Comparison of ENCODE assay signal across 9 cellular contexts in the genomic region with DNA sequence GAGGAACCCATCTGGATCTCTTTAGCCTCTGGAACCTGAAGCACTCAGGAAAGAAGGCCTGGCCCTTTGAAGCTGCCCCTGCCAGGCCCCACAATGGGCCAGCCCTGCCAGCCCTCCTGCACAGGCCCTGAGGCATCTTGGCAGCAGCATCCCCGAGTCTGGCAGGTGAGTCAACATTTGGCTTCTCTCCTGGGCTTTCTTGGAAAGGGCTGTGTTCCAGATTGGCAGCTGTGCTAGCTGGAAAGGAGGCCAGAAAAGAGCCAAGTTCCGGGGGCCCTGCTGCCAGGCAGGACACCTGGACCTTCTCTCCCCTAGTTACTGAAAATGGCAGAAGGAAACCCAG.
DNase-seq lines count a peak whose midpoint lies in the region; ATAC-seq and TF ChIP-seq lines count a peak whose summit lies in the region.
"Had no signal": no experiment of that assay in that cellular context is flagged by ENCODE, and none has a peak within 500 bp of the region (broad histone marks: within the 10 kb centered on the region; RNA-seq: fewer than 3 reads in every experiment).

No MANE protein-coding gene starts in this region.

- peaks cover 2% of the 10 kb centered on the region for H3K27me3 Mint-ChIP-seq in brain

- no peak overlapping the region for H3K4me3 ChIP-seq in tibial nerve

- peak; percentile 69 for DNase-seq in AG08396 (ENCODE audit: low spot score)
- peak; percentile 94 for DNase-seq in NCI-H1092 treated with DMSO at 0.1 percent for 48 hours (lab: John Stamatoyannopoulos, UW)
- no peak for DNase-seq in tibial nerve (ENCODE audit: low spot score in 2 of 2)
- no peak for DNase-seq in cortex of kidney (lab: John Stamatoyannopoulos, UW)
- DNase-seq: naive B cell had no signal

- TF ChIP-seq POLR2A in tibial nerve (IDR thresholded peaks at IDR 0.05) = no peak

- peaks cover 0 to 4% (median 0%) of the 10 kb centered on the region in 4 donors for H3K4me1 ChIP-seq in tibial nerve

- H3K27ac ChIP-seq in layer of hippocampus (ENCODE audit: low read depth, low read length) (peak overlapping the region; percentile 50), tibial nerve (no peak overlapping the region)

- peak overlapping the region in 4 of 5 experiments; percentile 17 to 83 (median 77) for H3K27ac Mint-ChIP-seq in brain
- H3K27ac Mint-ChIP-seq: naive B cell had no signal

- H3K27me3 ChIP-seq in layer of hippocampus (ENCODE audit: control insufficient read depth, insufficient read depth, low read length) (no peaks in the 10 kb centered on the region), tibial nerve (peaks cover 0 to 6% of the 10 kb centered on the region in 2 donors)

- H3K9me3 Mint-ChIP-seq in brain = peaks cover 0 to 25% (median 1%) of the 10 kb centered on the region in 5 experiments
- H3K9me3 Mint-ChIP-seq: naive B cell had no signal

- TF ChIP-seq EP300 in tibial nerve (IDR thresholded peaks at IDR 0.05) = no peak

- H3K36me3 ChIP-seq in tibial nerve = no peaks in the 10 kb centered on the region

- no peaks in the 10 kb centered on the region for H3K36me3 Mint-ChIP-seq in brain
- H3K36me3 Mint-ChIP-seq: naive B cell had no signal

- 39 to 80% methylated on average over 2 of the region's 2 CpGs for WGBS in tibial nerve, 2 donors

- no peaks in the 10 kb centered on the region for H3K9me3 ChIP-seq in tibial nerve

- H3K4me3 Mint-ChIP-seq in brain = peak overlapping the region in 1 of 5 experiments; percentile 39
- H3K4me3 Mint-ChIP-seq: naive B cell had no signal

- H3K4me1 Mint-ChIP-seq in brain = peaks cover 57% of the 10 kb centered on the region
- H3K4me1 Mint-ChIP-seq: naive B cell had no signal

- TF ChIP-seq CTCF in brain (conservative IDR thresholded peaks at IDR 0.05) (no peak), tibial nerve (IDR thresholded peaks at IDR 0.05) (no peak)

- ATAC-seq in HG02623 (IDR thresholded peaks at IDR 0.05; ENCODE audit: unreplicated experiment) (no peak), HG03159 (IDR thresholded peaks at IDR 0.05; ENCODE audit: unreplicated experiment) (no peak)

Comparison
In these comparisons a context has a peak if more than half of its experiments do, and no peak if none do; other contexts are left out.
1. DNase-seq: peak in AG08396 (single experiment) and NCI-H1092 treated with DMSO at 0.1 percent for 48 hours (single experiment); none in tibial nerve (0 of 2) and cortex of kidney (single experiment).